ENCODE assay signal across 1 cellular context in the genomic region with DNA sequence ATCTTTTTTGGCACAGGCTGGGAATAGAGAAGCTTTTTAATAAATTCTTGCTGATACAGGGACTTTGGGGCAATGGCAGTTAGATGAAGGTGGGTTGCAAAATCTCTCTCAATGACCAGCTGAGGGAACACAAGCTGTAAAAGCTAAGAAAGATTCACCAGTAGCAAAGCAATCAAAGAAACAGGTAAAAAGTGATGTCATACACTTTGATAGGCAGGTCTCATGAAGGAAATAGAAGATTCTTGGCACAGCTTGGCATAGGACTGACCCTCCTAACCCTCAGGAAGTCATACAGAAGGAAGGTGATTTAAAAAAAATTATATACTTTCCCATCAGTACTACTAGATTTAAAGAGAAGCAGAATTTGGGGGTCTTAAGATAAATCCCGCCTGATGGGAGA.
TF ChIP-seq lines count a peak whose summit lies in the region.

No MANE protein-coding gene starts in this region.

TF ChIP-seq in GM23338, 12 proteins besides CTCF, POLR2A, EP300 and RAD21 (continued from another document):
- TF ChIP-seq ZNF462 (CRISPR knock-in tag; IDR thresholded peaks at IDR 0.05) (no peak), EZH2phosphoT487 (IDR thresholded peaks at IDR 0.05; ENCODE audit: unreplicated experiment) (no peak)
